Comparison of ENCODE assay signal across 17 cellular contexts in the genomic region with DNA sequence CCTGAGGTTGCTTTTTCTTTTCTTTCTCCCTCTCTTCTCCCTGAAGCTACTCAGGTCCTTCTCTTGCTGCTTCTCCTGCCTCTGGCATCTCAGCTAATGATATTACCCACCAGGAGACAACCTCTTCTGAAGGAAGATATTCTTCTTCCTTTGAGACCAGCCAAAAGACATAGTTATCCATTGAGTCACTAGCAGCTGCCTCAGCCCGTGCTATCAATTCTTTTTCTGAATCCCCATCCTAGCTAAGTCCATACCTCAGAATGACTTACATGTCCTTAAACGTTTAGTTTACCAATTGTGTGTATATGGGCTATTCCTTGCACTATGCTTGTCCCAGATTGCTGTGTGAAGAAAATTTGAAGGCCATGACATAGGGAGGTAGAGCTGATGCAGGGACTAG. TPM values are rescaled to one million over a fixed set of nuclear protein-coding genes. Genes with fewer than 3 reads are reported as not detected.
DNase-seq lines count a peak whose midpoint lies in the region; FAIRE-seq and TF ChIP-seq lines count a peak whose summit lies in the region.
"Had no signal": no experiment of that assay in that cellular context is flagged by ENCODE, and none has a peak within 500 bp of the region (broad histone marks: within the 10 kb centered on the region; RNA-seq: fewer than 3 reads in every experiment).

No MANE protein-coding gene starts in this region.

- peaks cover 4% of the 10 kb centered on the region for H3K36me3 Mint-ChIP-seq in progenitor cell of endocrine pancreas (ENCODE audit: insufficient read depth)

- TF ChIP-seq POLR2A in H54 (IDR thresholded peaks at IDR 0.05; ENCODE audit: low read depth, low read length): no peak
- no peak for TF ChIP-seq POLR2A in transverse colon (IDR thresholded peaks at IDR 0.05)

- FAIRE-seq in H54 (lab: Jason Lieb, UNC): peak; percentile 60

- peak overlapping the region in 1 of 2 donors; percentile 29 for H3K9ac ChIP-seq in colonic mucosa (ENCODE audit: low read depth in 2 of 2, low read length in 2 of 2)
- no peak overlapping the region for H3K9ac ChIP-seq in liver (ENCODE audit: low read depth in 1 of 2, low read length in 2 of 2)
- H3K9ac ChIP-seq: KMS-11, SK-N-SH had no signal

- H3K4me3 Mint-ChIP-seq in progenitor cell of endocrine pancreas (ENCODE audit: low read depth): no peak overlapping the region
- H3K4me3 Mint-ChIP-seq: B cell had no signal

- H3K27ac Mint-ChIP-seq in progenitor cell of endocrine pancreas: no peak overlapping the region
- H3K27ac Mint-ChIP-seq: B cell; CD4-positive, alpha-beta memory T cell had no signal

- no peak for TF ChIP-seq EP300 in transverse colon (IDR thresholded peaks at IDR 0.05; ENCODE audit: low read depth)

- no peak for TF ChIP-seq CTCF in colonic mucosa (IDR thresholded peaks at IDR 0.05)
- no peak for TF ChIP-seq CTCF in liver (IDR thresholded peaks at IDR 0.05; ENCODE audit: low read depth, low read length, missing input control)
- TF ChIP-seq CTCF in transverse colon (IDR thresholded peaks at IDR 0.05): no peak
- TF ChIP-seq CTCF in progenitor cell of endocrine pancreas (IDR thresholded peaks at IDR 0.05; ENCODE audit: unreplicated experiment): no peak

- no peaks in the 10 kb centered on the region for H3K27me3 ChIP-seq in colonic mucosa
- no peaks in the 10 kb centered on the region for H3K27me3 ChIP-seq in liver (ENCODE audit: control insufficient read depth in 4 of 4, insufficient read depth in 4 of 4, low read length in 3 of 4)
- H3K27me3 ChIP-seq in transverse colon: no peaks in the 10 kb centered on the region

- TF ChIP-seq RAD21 in liver (IDR thresholded peaks at IDR 0.05): no peak

- H3K4me3 ChIP-seq in colonic mucosa: no peak overlapping the region
- H3K4me3 ChIP-seq in liver (ENCODE audit: low read depth in 1 of 3, low read length in 3 of 3): no peak overlapping the region
- H3K4me3 ChIP-seq in transverse colon: no peak overlapping the region

- H3K9me3 ChIP-seq in colonic mucosa (no peaks in the 10 kb centered on the region), liver (ENCODE audit: control insufficient read depth in 4 of 4, low read length in 3 of 4) (no peaks in the 10 kb centered on the region), transverse colon (peaks cover 0 to 8% of the 10 kb centered on the region in 2 donors)
- H3K9me3 ChIP-seq: SK-N-SH had no signal

- WGBS in liver: 77% methylated on average over 2 of the region's 2 CpGs
- 45 to 64% methylated on average over 2 of the region's 2 CpGs for WGBS in transverse colon (ENCODE audit: low coverage in 1 of 2), 2 donors

- no peaks in the 10 kb centered on the region for H3K4me1 ChIP-seq in colonic mucosa
- peaks cover 2 to 7% (median 5%) of the 10 kb centered on the region in 4 donors for H3K4me1 ChIP-seq in liver (ENCODE audit: control insufficient read depth in 4 of 4, insufficient read depth in 4 of 4, low read length in 3 of 4)
- H3K4me1 ChIP-seq in transverse colon: peaks cover 0 to 16% (median 11%) of the 10 kb centered on the region in 4 donors

- DNase-seq in H54 (ENCODE audit: insufficient read length, low spot score) (no peak), colonic mucosa (no peak), transverse colon (no peak), middle frontal gyrus (ENCODE audit: extremely low spot score, low spot score) (no peak), progenitor cell of endocrine pancreas (ENCODE audit: low spot score, unreplicated experiment) (no peak)
- DNase-seq in activated T-cell treated with anti-CD3 and anti-CD28 coated beads, Interleukin-2, amount 50 U/mL, for 48 hours: no peak
- DNase-seq: CD4-positive, alpha-beta memory T cell; MM.1S; NCI-H1105 treated with DMSO at 0.1 percent for 48 hours; NCI-H187; NCI-H446; NCI-H748 treated with DMSO at 0.1 percent for 48 hours; SK-N-SH had no signal

- H3K36me3 ChIP-seq in colonic mucosa (no peaks in the 10 kb centered on the region), liver (ENCODE audit: control insufficient read depth in 4 of 4, insufficient read depth in 3 of 4, low read depth in 1 of 4, low read length in 3 of 4) (no peaks in the 10 kb centered on the region), transverse colon (no peaks in the 10 kb centered on the region)

- peak overlapping the region; percentile 60 for H3K27ac ChIP-seq in colonic mucosa
- H3K27ac ChIP-seq in liver (ENCODE audit: low read depth in 1 of 2, low read length in 2 of 2): peak overlapping the region; percentile 64 to 77
- peak overlapping the region; percentile 46 to 77 (median 72) for H3K27ac ChIP-seq in transverse colon
- H3K27ac ChIP-seq: HL-60, KMS-11 had no signal

- peaks cover 15% of the 10 kb centered on the region for H3K9me3 Mint-ChIP-seq in progenitor cell of endocrine pancreas (ENCODE audit: low read depth)

- intact Hi-C loops in colonic mucosa (cut with DNase I): no loop called here
- intact Hi-C loops in transverse colon (cut with DNase I; ENCODE audit: low total_unique reads): no loop called here

- no peaks in the 10 kb centered on the region for H3K27me3 Mint-ChIP-seq in progenitor cell of endocrine pancreas
- H3K27me3 Mint-ChIP-seq: B cell had no signal

- H3K4me1 Mint-ChIP-seq in progenitor cell of endocrine pancreas (ENCODE audit: low read depth): no peaks in the 10 kb centered on the region
- H3K4me1 Mint-ChIP-seq: B cell; CD4-positive, alpha-beta memory T cell had no signal

- in situ Hi-C loops in transverse colon (cut with MboI; ENCODE audit: low pct_ligation_motif_present in 1 of 4, low pct_unique_long_range_greater_than_20kb in 1 of 4, low sequenced_read_pairs in 3 of 4): no loop called here

TF ChIP-seq in liver, 16 proteins besides CTCF, POLR2A, EP300 and RAD21:
- TF ChIP-seq SP1 (IDR thresholded peaks at IDR 0.05) (no peak), FOXA2 (IDR thresholded peaks at IDR 0.05) (no peak), TAF1 (conservative IDR thresholded peaks at IDR 0.05) (no peak), FOXA1 (IDR thresholded peaks at IDR 0.05) (no peak), JUND (IDR thresholded peaks at IDR 0.05) (no peak), HNF4G (IDR thresholded peaks at IDR 0.05) (no peak), RXRA (IDR thresholded peaks at IDR 0.05) (no peak), GABPA (IDR thresholded peaks at IDR 0.05 in 1 of 2, conservative IDR thresholded peaks at IDR 0.05 in 1 of 2) (no peak), YY1 (IDR thresholded peaks at IDR 0.05) (no peak), HNF4A (conservative IDR thresholded peaks at IDR 0.05) (no peak), NR2F2 (IDR thresholded peaks at IDR 0.05) (no peak)
- TF ChIP-seq, protein P1, sequence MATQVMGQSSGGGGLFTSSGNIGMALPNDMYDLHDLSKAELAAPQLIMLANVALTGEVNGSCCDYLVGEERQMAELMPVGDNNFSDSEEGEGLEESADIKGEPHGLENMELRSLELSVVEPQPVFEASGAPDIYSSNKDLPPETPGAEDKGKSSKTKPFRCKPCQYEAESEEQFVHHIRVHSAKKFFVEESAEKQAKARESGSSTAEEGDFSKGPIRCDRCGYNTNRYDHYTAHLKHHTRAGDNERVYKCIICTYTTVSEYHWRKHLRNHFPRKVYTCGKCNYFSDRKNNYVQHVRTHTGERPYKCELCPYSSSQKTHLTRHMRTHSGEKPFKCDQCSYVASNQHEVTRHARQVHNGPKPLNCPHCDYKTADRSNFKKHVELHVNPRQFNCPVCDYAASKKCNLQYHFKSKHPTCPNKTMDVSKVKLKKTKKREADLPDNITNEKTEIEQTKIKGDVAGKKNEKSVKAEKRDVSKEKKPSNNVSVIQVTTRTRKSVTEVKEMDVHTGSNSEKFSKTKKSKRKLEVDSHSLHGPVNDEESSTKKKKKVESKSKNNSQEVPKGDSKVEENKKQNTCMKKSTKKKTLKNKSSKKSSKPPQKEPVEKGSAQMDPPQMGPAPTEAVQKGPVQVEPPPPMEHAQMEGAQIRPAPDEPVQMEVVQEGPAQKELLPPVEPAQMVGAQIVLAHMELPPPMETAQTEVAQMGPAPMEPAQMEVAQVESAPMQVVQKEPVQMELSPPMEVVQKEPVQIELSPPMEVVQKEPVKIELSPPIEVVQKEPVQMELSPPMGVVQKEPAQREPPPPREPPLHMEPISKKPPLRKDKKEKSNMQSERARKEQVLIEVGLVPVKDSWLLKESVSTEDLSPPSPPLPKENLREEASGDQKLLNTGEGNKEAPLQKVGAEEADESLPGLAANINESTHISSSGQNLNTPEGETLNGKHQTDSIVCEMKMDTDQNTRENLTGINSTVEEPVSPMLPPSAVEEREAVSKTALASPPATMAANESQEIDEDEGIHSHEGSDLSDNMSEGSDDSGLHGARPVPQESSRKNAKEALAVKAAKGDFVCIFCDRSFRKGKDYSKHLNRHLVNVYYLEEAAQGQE (IDR thresholded peaks at IDR 0.05): no peak
- TF ChIP-seq, protein P2, sequence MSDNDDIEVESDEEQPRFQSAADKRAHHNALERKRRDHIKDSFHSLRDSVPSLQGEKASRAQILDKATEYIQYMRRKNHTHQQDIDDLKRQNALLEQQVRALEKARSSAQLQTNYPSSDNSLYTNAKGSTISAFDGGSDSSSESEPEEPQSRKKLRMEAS (IDR thresholded peaks at IDR 0.05): no peak
- TF ChIP-seq, protein P3, sequence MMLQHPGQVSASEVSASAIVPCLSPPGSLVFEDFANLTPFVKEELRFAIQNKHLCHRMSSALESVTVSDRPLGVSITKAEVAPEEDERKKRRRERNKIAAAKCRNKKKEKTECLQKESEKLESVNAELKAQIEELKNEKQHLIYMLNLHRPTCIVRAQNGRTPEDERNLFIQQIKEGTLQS (IDR thresholded peaks at IDR 0.05): no peak
- TF ChIP-seq, protein P4, sequence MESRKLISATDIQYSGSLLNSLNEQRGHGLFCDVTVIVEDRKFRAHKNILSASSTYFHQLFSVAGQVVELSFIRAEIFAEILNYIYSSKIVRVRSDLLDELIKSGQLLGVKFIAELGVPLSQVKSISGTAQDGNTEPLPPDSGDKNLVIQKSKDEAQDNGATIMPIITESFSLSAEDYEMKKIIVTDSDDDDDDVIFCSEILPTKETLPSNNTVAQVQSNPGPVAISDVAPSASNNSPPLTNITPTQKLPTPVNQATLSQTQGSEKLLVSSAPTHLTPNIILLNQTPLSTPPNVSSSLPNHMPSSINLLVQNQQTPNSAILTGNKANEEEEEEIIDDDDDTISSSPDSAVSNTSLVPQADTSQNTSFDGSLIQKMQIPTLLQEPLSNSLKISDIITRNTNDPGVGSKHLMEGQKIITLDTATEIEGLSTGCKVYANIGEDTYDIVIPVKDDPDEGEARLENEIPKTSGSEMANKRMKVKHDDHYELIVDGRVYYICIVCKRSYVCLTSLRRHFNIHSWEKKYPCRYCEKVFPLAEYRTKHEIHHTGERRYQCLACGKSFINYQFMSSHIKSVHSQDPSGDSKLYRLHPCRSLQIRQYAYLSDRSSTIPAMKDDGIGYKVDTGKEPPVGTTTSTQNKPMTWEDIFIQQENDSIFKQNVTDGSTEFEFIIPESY (IDR thresholded peaks at IDR 0.05): no peak

RNA-seq across cellular contexts. Expression of a gene that starts 25.0 kb away (rescaled TPM):
- total RNA-seq in colonic mucosa (10 to 100 TPM; 41.0 to 58.7 TPM), liver (10 to 100 TPM; 18.5 to 38.2 TPM), transverse colon (100 to 1,000 TPM in 2 of 4 donors, 10 to 100 TPM in 2; 47.0 to 114 (median 103) TPM), progenitor cell of endocrine pancreas (22.3 and 22.8 TPM in 2 replicates)
- polyA plus RNA-seq in liver: 10 to 100 TPM; 15.4 to 20.4 TPM
